ENCODE assay signal across 8 cellular contexts in genomic region chr18:48929212-48929612, GRCh38. TPM values are rescaled to one million over a fixed set of nuclear protein-coding genes. Genes with fewer than 3 reads are reported as not detected.
DNase-seq lines count a peak whose midpoint lies in the region; FAIRE-seq and TF ChIP-seq lines count a peak whose summit lies in the region.

No MANE protein-coding gene starts in this region.

- 83% methylated on average over 2 of the region's 2 CpGs; no CpG with 5 or more reads in 1 of the 2 experiments for WGBS in endodermal cell (ENCODE audit: insufficient coverage in 1 of 2, insufficient read length in 1 of 2), 2 experiments

- H3K4me1 ChIP-seq in OCI-LY3 (ENCODE audit: low read length): peaks cover 78% of the 10 kb centered on the region
- H3K4me1 ChIP-seq in endodermal cell (ENCODE audit: control insufficient read depth, insufficient read depth, low read length): peaks cover 61% of the 10 kb centered on the region

- H3K9me3 Mint-ChIP-seq in Calu3 (ENCODE audit: low read depth, unreplicated experiment) (no peaks in the 10 kb centered on the region), endodermal cell (no peaks in the 10 kb centered on the region), osteocyte (ENCODE audit: unreplicated experiment) (no peaks in the 10 kb centered on the region)

- H3K79me2 ChIP-seq in OCI-LY3 (ENCODE audit: low read length): peaks cover 77% of the 10 kb centered on the region

- DNase-seq in Calu3 (no peak), endodermal cell (no peak), osteocyte (ENCODE audit: extremely low spot score, unreplicated experiment) (no peak), SIG-M5 (lab: John Stamatoyannopoulos, UW) (no peak), H54 (ENCODE audit: insufficient read length, low spot score) (no peak), OCI-M2 (lab: John Stamatoyannopoulos, UW; ENCODE audit: unreplicated experiment) (no peak), NCI-H524 (lab: John Stamatoyannopoulos, UW) (no peak)

- no TSS peak for BruUV-seq in Calu3 (replicated peaks; lab: Mats Ljungman, UMichigan)

- H3K9me3 ChIP-seq in OCI-LY3 (ENCODE audit: insufficient read depth, low read length) (no peaks in the 10 kb centered on the region), endodermal cell (ENCODE audit: control insufficient read depth, low read length) (no peaks in the 10 kb centered on the region)

- H3K4me3 ChIP-seq in OCI-LY3 (ENCODE audit: low read length): peak overlapping the region; percentile 71
- no peak overlapping the region for H3K4me3 ChIP-seq in endodermal cell (ENCODE audit: low read length)

- no peak for TF ChIP-seq POLR2A in H54 (IDR thresholded peaks at IDR 0.05; ENCODE audit: low read depth, low read length)

- H3K36me3 ChIP-seq in OCI-LY3 (replicated peaks; ENCODE audit: low read depth, low read length): no peaks in the 10 kb centered on the region
- peaks cover 80% of the 10 kb centered on the region for H3K36me3 ChIP-seq in endodermal cell (ENCODE audit: control insufficient read depth, insufficient read depth, low read length)

- H2AFZ ChIP-seq in OCI-LY3 (ENCODE audit: low read depth, low read length): peak overlapping the region; percentile 76; the same call in 1 of the 2 replicates

- peak overlapping the region; percentile 78 for H3K27ac ChIP-seq in OCI-LY3 (ENCODE audit: low read length)
- peak overlapping the region; percentile 82 for H3K27ac ChIP-seq in endodermal cell (ENCODE audit: low read depth, low read length)

- H4K20me1 ChIP-seq in OCI-LY3 (ENCODE audit: insufficient read depth, low read length): no peaks in the 10 kb centered on the region

- peak overlapping the region; percentile 65 for H3K4me3 Mint-ChIP-seq in Calu3 (ENCODE audit: low read depth, unreplicated experiment)
- peak overlapping the region; percentile 17 for H3K4me3 Mint-ChIP-seq in endodermal cell
- H3K4me3 Mint-ChIP-seq in osteocyte (ENCODE audit: unreplicated experiment): peak overlapping the region; percentile 63

- H3K27ac Mint-ChIP-seq in Calu3 (ENCODE audit: unreplicated experiment): peak overlapping the region; percentile 85
- peak overlapping the region; percentile 90 for H3K27ac Mint-ChIP-seq in endodermal cell
- peak overlapping the region; percentile 97 for H3K27ac Mint-ChIP-seq in osteocyte (ENCODE audit: unreplicated experiment)

- H3K9ac ChIP-seq in OCI-LY3 (ENCODE audit: low read length) (peak overlapping the region; percentile 76), endodermal cell (ENCODE audit: extremely low read depth, low read length, poor library complexity, severe bottlenecking) (no peak overlapping the region)

- H3K27me3 Mint-ChIP-seq in Calu3 (ENCODE audit: unreplicated experiment) (no peaks in the 10 kb centered on the region), endodermal cell (ENCODE audit: insufficient read depth) (no peaks in the 10 kb centered on the region), osteocyte (ENCODE audit: unreplicated experiment) (no peaks in the 10 kb centered on the region)

- H3K4me2 ChIP-seq in OCI-LY3 (ENCODE audit: low read length): peak overlapping the region; percentile 92

- H3K36me3 Mint-ChIP-seq in Calu3 (ENCODE audit: insufficient read depth, unreplicated experiment): peaks cover 42% of the 10 kb centered on the region
- H3K36me3 Mint-ChIP-seq in endodermal cell (ENCODE audit: low read depth): peaks cover 53% of the 10 kb centered on the region
- peaks cover 18% of the 10 kb centered on the region for H3K36me3 Mint-ChIP-seq in osteocyte (ENCODE audit: unreplicated experiment)

- H3K27me3 ChIP-seq in OCI-LY3 (ENCODE audit: low read depth, low read length) (no peaks in the 10 kb centered on the region), endodermal cell (ENCODE audit: control insufficient read depth, insufficient read depth, low read length, poor library complexity, severe bottlenecking) (no peaks in the 10 kb centered on the region)

- H3K4me1 Mint-ChIP-seq in Calu3 (ENCODE audit: low read depth, unreplicated experiment) (peaks cover 85% of the 10 kb centered on the region), endodermal cell (peaks cover 90% of the 10 kb centered on the region), osteocyte (ENCODE audit: unreplicated experiment) (peaks cover 99% of the 10 kb centered on the region)

- TF ChIP-seq CTCF in Calu3 (IDR thresholded peaks at IDR 0.05; ENCODE audit: unreplicated experiment): no peak
- no peak for TF ChIP-seq CTCF in OCI-LY3 (IDR thresholded peaks at IDR 0.05; ENCODE audit: low read depth, low read length)
- TF ChIP-seq CTCF in endodermal cell (conservative IDR thresholded peaks at IDR 0.05): no peak
- no peak for TF ChIP-seq CTCF in osteocyte (IDR thresholded peaks at IDR 0.05)

- CTCF ChIA-PET in Calu3 (lab: Charles Lee): interaction anchor here (0.6 to 1.1 kb wide), 3 partner anchors 18 to 221 kb away, joined by 3 to 5 read pairs (median 5); no protein-coding TSS in a partner anchor

- FAIRE-seq in H54 (lab: Jason Lieb, UNC): no peak

- intact Hi-C loops in Calu3 (cut with micrococcal nuclease; ENCODE audit: unreplicated experiment): no loop called here

RNA-seq across cellular contexts. Expression of gene SMAD7, which starts 21.6 kb away (rescaled TPM):
- total RNA-seq in Calu3 (2022) (11.2 and 13.7 TPM in 2 replicates), endodermal cell (10 to 100 TPM; 52.4 to 67.4 TPM), osteocyte (53.6 and 55.8 TPM in 2 replicates)
- polyA plus RNA-seq in endodermal cell (2013, experiment 1 of 2): 16.5 TPM
- 16.2 TPM for polyA plus RNA-seq in endodermal cell (2013, experiment 2 of 2)
